ENCODE assay signal across 22 cellular contexts in the genomic region with DNA sequence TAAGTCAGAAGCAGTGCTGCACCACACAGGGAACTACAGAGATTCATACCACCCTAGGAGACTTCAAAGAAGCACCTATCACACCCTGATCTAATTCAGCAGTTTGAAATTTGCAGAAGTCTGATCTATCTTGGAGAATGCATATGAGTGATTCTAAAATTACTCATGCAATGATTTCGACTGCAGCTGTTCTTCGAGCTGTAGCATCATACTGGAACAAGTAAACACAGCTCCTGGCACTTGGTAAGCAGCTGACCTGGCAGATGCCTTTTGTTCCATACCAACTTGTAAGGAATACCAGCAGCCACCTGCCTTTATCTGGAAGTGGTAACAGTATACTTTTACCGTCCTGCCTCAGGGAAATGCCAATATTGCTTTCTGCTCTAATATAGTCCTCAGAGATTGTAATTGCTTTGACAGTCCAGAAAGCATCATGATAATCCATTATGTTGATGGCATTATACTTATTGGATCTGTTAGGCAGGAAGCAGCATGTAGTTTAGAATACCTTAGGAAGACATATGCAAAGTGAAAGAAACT. TPM values are rescaled to one million over a fixed set of nuclear protein-coding genes. Genes with fewer than 3 reads are reported as not detected.
DNase-seq lines count a peak whose midpoint lies in the region; ATAC-seq and TF ChIP-seq lines count a peak whose summit lies in the region.
"Had no signal": no experiment of that assay in that cellular context is flagged by ENCODE, and none has a peak within 500 bp of the region (broad histone marks: within the 10 kb centered on the region; RNA-seq: fewer than 3 reads in every experiment).

No MANE protein-coding gene starts in this region.

- H3K27me3 ChIP-seq in foreskin keratinocyte, result no peaks in the 10 kb centered on the region
- H3K27me3 ChIP-seq in gastrocnemius medialis, result no peaks in the 10 kb centered on the region

- H3K36me3 ChIP-seq in gastrocnemius medialis, result no peaks in the 10 kb centered on the region

- ATAC-seq in foreskin keratinocyte (peak; percentile 38), gastrocnemius medialis (peak; percentile 95 to 98), GM21825 (IDR thresholded peaks at IDR 0.05; ENCODE audit: unreplicated experiment) (no peak)

- no peaks in the 10 kb centered on the region for H3K9me3 ChIP-seq in gastrocnemius medialis

- H3K4me3 ChIP-seq in gastrocnemius medialis, result no peak overlapping the region

- H3K4me1 ChIP-seq in foreskin keratinocyte, result no peaks in the 10 kb centered on the region
- peaks cover 30 to 33% of the 10 kb centered on the region in 2 donors for H3K4me1 ChIP-seq in gastrocnemius medialis

- in situ Hi-C loops in gastrocnemius medialis (cut with MboI; ENCODE audit: low sequenced_read_pairs in 4 of 4), result loop anchor here in 1 of 4 donors (10.0 kb wide), 1 partner anchor 355 kb away; no protein-coding TSS in a partner anchor

- intact Hi-C loops in gastrocnemius medialis (cut with DNase I; ENCODE audit: low total_unique reads), result loop anchor here (5.0 to 10.0 kb wide), 4 partner anchors 217 to 835 kb away; partner anchors contain the start of gene VPS13D

- TF ChIP-seq POLR2A in gastrocnemius medialis (IDR thresholded peaks at IDR 0.05), result peak in 1 of 2 donors; percentile 52

- H3K27ac ChIP-seq in foreskin keratinocyte (no peak overlapping the region), gastrocnemius medialis (peak overlapping the region; percentile 89 to 97 (median 96))
- H3K27ac ChIP-seq: 22Rv1 had no signal

- TF ChIP-seq CTCF in foreskin keratinocyte (conservative IDR thresholded peaks at IDR 0.05) (no peak), gastrocnemius medialis (IDR thresholded peaks at IDR 0.05 in 4 of 5, conservative IDR thresholded peaks at IDR 0.05 in 1 of 5) (peak in 1 of 5 experiments; percentile 9)

- DNase-seq in DMS 273 (lab: John Stamatoyannopoulos, UW; ENCODE audit: unreplicated experiment) (peak; percentile 28), DMS 273 treated with DMSO at 0.1 percent for 48 hours (lab: John Stamatoyannopoulos, UW) (no peak), NCI-H2196 treated with DMSO at 0.1 percent for 48 hours (lab: John Stamatoyannopoulos, UW; ENCODE audit: unreplicated experiment) (peak; percentile 18), foreskin keratinocyte (peak; percentile 19 to 54), gastrocnemius medialis (peak; percentile 90 to 93), activated gamma-delta T cell treated with Interleukin-2 at 50 U/mL for 16 hours (no peak), GF-D8 (lab: John Stamatoyannopoulos, UW) (no peak)
- DNase-seq: CD4-positive, alpha-beta memory T cell; DND-41; H9; NCI-H187 treated with DMSO at 0.1 percent for 48 hours; NCI-H345; NCI-H69; NK-92 treated with Interleukin-12 subunit alpha and Interleukin-12 subunit beta, amount 100 ng/mL, for 24 hours; SIG-M5 had no signal

RNA-seq across cellular contexts. Expression of gene AADACL4, which starts 25.7 kb away (rescaled TPM):
- not detected in 2 replicates for total RNA-seq in foreskin keratinocyte
- not detected in 2 replicates for polyA plus RNA-seq in foreskin keratinocyte
- not detected for total RNA-seq in gastrocnemius medialis
- total RNA-seq: CD4-positive, alpha-beta memory T cell; H9; HT1080; OCI-LY7; RPMI7951 had no signal
- polyA plus RNA-seq: AG04450; CD4-positive, alpha-beta memory T cell had no signal

RNA-seq across cellular contexts. Expression of gene AADACL3, which starts 46.3 kb away (rescaled TPM):
- total RNA-seq in foreskin keratinocyte, result not detected in 2 replicates
- polyA plus RNA-seq in foreskin keratinocyte, result not detected in 2 replicates
- not detected for total RNA-seq in gastrocnemius medialis
- total RNA-seq: CD4-positive, alpha-beta memory T cell; HT1080; OCI-LY7; RPMI7951 had no signal
- polyA plus RNA-seq: AG04450; BJ; CD4-positive, alpha-beta memory T cell had no signal

RNA-seq across cellular contexts. Expression of gene DHRS3, which starts 51.6 kb away (rescaled TPM):
- 2.6 and 6.4 TPM in 2 replicates for total RNA-seq in foreskin keratinocyte
- 3.2 and 7.0 TPM in 2 replicates for polyA plus RNA-seq in foreskin keratinocyte
- 100 to 1,000 TPM in 1 of 4 donors, 10 to 100 TPM in 3; 28.5 to 108 (median 67.0) TPM for total RNA-seq in gastrocnemius medialis
- total RNA-seq: HT1080, OCI-LY7 had no signal

Comparison
In these comparisons a context has a peak if more than half of its experiments do, and no peak if none do; other contexts are left out.
1. DNase-seq: peak in DMS 273 (single experiment), NCI-H2196 treated with DMSO at 0.1 percent for 48 hours (single experiment), foreskin keratinocyte (2 of 2) and gastrocnemius medialis (2 of 2); none in DMS 273 treated with DMSO at 0.1 percent for 48 hours (single experiment), activated gamma-delta T cell treated with Interleukin-2 at 50 U/mL for 16 hours (single experiment) and GF-D8 (single experiment).